ENCODE assay signal across 1 cellular context in the genomic region with DNA sequence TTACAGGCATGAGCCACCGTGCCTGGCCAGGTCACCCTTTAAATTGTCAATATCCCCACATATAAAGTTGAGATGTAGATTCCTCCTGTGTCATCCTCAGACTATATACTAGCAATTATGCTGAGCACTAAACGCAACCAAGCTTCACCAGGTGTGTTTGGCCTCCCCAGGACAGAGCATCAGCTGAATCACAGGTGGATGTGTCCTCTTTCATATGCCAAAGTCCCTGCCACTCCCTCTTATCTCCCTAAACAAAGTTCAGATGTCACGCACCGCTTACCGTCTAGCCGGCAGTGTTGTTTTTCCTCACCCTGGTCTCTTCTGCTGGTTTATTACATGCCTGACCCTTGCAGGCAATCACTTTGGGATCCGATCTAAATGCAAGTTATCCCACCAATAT.
TF ChIP-seq lines count a peak whose summit lies in the region.

No MANE protein-coding gene starts in this region.

TF ChIP-seq in WTC11, 78 proteins besides CTCF, POLR2A, EP300 and RAD21 (continued from another document):
- TF ChIP-seq, protein P1, sequence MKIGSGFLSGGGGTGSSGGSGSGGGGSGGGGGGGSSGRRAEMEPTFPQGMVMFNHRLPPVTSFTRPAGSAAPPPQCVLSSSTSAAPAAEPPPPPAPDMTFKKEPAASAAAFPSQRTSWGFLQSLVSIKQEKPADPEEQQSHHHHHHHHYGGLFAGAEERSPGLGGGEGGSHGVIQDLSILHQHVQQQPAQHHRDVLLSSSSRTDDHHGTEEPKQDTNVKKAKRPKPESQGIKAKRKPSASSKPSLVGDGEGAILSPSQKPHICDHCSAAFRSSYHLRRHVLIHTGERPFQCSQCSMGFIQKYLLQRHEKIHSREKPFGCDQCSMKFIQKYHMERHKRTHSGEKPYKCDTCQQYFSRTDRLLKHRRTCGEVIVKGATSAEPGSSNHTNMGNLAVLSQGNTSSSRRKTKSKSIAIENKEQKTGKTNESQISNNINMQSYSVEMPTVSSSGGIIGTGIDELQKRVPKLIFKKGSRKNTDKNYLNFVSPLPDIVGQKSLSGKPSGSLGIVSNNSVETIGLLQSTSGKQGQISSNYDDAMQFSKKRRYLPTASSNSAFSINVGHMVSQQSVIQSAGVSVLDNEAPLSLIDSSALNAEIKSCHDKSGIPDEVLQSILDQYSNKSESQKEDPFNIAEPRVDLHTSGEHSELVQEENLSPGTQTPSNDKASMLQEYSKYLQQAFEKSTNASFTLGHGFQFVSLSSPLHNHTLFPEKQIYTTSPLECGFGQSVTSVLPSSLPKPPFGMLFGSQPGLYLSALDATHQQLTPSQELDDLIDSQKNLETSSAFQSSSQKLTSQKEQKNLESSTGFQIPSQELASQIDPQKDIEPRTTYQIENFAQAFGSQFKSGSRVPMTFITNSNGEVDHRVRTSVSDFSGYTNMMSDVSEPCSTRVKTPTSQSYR (CRISPR knock-in tag; IDR thresholded peaks at IDR 0.05) = no peak
- TF ChIP-seq TEAD4 (CRISPR knock-in tag; IDR thresholded peaks at IDR 0.05) (no peak), MYBL2 (CRISPR knock-in tag; IDR thresholded peaks at IDR 0.05) (no peak), ARID4B (CRISPR knock-in tag; IDR thresholded peaks at IDR 0.05; ENCODE audit: borderline replicate concordance) (no peak), ZNF416 (CRISPR knock-in tag; IDR thresholded peaks at IDR 0.05) (no peak)
